18 cellular contexts compared by ENCODE assay signal in the genomic region with DNA sequence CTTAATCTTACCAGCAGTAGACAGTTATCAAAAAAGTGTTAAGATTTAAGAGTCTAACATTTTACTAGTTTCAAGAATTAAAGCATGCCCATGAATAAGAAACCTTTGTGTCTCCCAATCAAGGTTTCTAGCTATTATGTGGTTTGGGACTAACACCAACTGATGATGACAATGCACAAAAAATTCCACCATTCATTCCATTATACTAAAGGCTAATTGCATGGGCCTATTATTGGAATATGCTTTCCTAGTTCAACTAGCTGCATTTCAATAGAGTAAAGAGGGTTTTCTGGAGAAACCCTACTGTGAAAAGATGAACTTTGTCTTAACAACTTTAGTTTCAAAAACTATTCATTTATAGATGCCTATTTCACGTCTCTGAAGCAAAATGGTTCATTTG. TPM values are rescaled to one million over a fixed set of nuclear protein-coding genes. Genes with fewer than 3 reads are reported as not detected.
DNase-seq lines count a peak whose midpoint lies in the region; ATAC-seq and TF ChIP-seq lines count a peak whose summit lies in the region.
"Had no signal": no experiment of that assay in that cellular context is flagged by ENCODE, and none has a peak within 500 bp of the region (broad histone marks: within the 10 kb centered on the region; RNA-seq: fewer than 3 reads in every experiment).

No MANE protein-coding gene starts in this region.

- H3K36me3 Mint-ChIP-seq in CD4-positive, alpha-beta T cell (ENCODE audit: low read depth): peaks cover 83% of the 10 kb centered on the region
- H3K36me3 Mint-ChIP-seq in endodermal cell (ENCODE audit: low read depth) (peaks cover 52% of the 10 kb centered on the region), osteocyte (ENCODE audit: unreplicated experiment) (peaks cover 27% of the 10 kb centered on the region)

- peak overlapping the region; percentile 81 for H3K27ac Mint-ChIP-seq in CD4-positive, alpha-beta T cell
- H3K27ac Mint-ChIP-seq in endodermal cell (no peak overlapping the region), osteocyte (ENCODE audit: unreplicated experiment) (no peak overlapping the region)
- H3K27ac Mint-ChIP-seq: activated CD8-positive, alpha-beta T cell treated with anti-CD3 and anti-CD28 coated beads, Interleukin-2, amount 10 ng/mL, durations not matched to agents 7 days and 5 days had no signal

- WGBS in endodermal cell (ENCODE audit: insufficient coverage in 1 of 2, insufficient read length in 1 of 2), 2 experiments: 80 to 100% methylated on average over 1 of the region's 1 CpG

- H3K4me1 Mint-ChIP-seq in CD4-positive, alpha-beta T cell (ENCODE audit: low read depth): peaks cover 90% of the 10 kb centered on the region
- H3K4me1 Mint-ChIP-seq in endodermal cell (peaks cover 32% of the 10 kb centered on the region), osteocyte (ENCODE audit: unreplicated experiment) (peaks cover 24% of the 10 kb centered on the region)

- no peaks in the 10 kb centered on the region for H3K27me3 ChIP-seq in CD4-positive, alpha-beta T cell (ENCODE audit: control insufficient read depth, insufficient read depth, low read length)
- H3K27me3 ChIP-seq in endodermal cell (ENCODE audit: control insufficient read depth, insufficient read depth, low read length, poor library complexity, severe bottlenecking): no peaks in the 10 kb centered on the region
- H3K27me3 ChIP-seq: BLaER1, suprapubic skin had no signal

- ATAC-seq in CD4-positive, alpha-beta T cell (ENCODE audit: poor library complexity): no peak
- ATAC-seq in esophagus mucosa (no peak), GM21576 (IDR thresholded peaks at IDR 0.05; ENCODE audit: unreplicated experiment) (no peak)
- ATAC-seq: activated CD8-positive, alpha-beta T cell treated with anti-CD3 and anti-CD28 coated beads, Interleukin-2, amount 10 ng/mL, durations not matched to agents 7 days and 5 days; left colon had no signal

- no peak overlapping the region for H3K4me3 ChIP-seq in endodermal cell (ENCODE audit: low read length)
- H3K4me3 ChIP-seq: BLaER1, suprapubic skin had no signal

- H3K36me3 ChIP-seq in endodermal cell (ENCODE audit: control insufficient read depth, insufficient read depth, low read length): peaks cover 22% of the 10 kb centered on the region
- H3K36me3 ChIP-seq: suprapubic skin had no signal

- H3K27ac ChIP-seq in CD4-positive, alpha-beta T cell (ENCODE audit: low read depth, low read length): no peak overlapping the region
- peak overlapping the region; percentile 80 for H3K27ac ChIP-seq in endodermal cell (ENCODE audit: low read depth, low read length)
- H3K27ac ChIP-seq: BLaER1, HL-60, suprapubic skin had no signal

- H3K9me3 Mint-ChIP-seq in CD4-positive, alpha-beta T cell: peaks cover 5% of the 10 kb centered on the region
- H3K9me3 Mint-ChIP-seq in endodermal cell (no peaks in the 10 kb centered on the region), osteocyte (ENCODE audit: unreplicated experiment) (no peaks in the 10 kb centered on the region)

- DNase-seq in A172 (ENCODE audit: low spot score): peak; percentile 61
- no peak for DNase-seq in CD4-positive, alpha-beta T cell
- DNase-seq in OCI-M1 (lab: John Stamatoyannopoulos, UW): peak; percentile 17
- no peak for DNase-seq in endodermal cell
- DNase-seq in osteocyte (ENCODE audit: extremely low spot score, unreplicated experiment): no peak
- DNase-seq in middle frontal gyrus (ENCODE audit: extremely low spot score, low spot score): no peak
- DNase-seq: activated CD8-positive, alpha-beta T cell treated with anti-CD3 and anti-CD28 coated beads, Interleukin-2, amount 10 ng/mL, durations not matched to agents 7 days and 5 days; activated gamma-delta T cell treated with Interleukin-2 at 50 U/mL for 16 hours; Kasumi-1; left colon; retina; SHP77; T-helper 9 cell had no signal

- no peaks in the 10 kb centered on the region for H3K4me1 ChIP-seq in endodermal cell (ENCODE audit: control insufficient read depth, insufficient read depth, low read length)
- H3K4me1 ChIP-seq: suprapubic skin had no signal

- no peak for TF ChIP-seq CTCF in CD4-positive, alpha-beta T cell (IDR thresholded peaks at IDR 0.05)
- TF ChIP-seq CTCF in endodermal cell (conservative IDR thresholded peaks at IDR 0.05) (no peak), osteocyte (IDR thresholded peaks at IDR 0.05) (no peak)

- H3K4me3 Mint-ChIP-seq in CD4-positive, alpha-beta T cell: peak overlapping the region; percentile 9
- H3K4me3 Mint-ChIP-seq in endodermal cell: no peak overlapping the region
- no peak overlapping the region for H3K4me3 Mint-ChIP-seq in osteocyte (ENCODE audit: unreplicated experiment)
- H3K4me3 Mint-ChIP-seq: activated CD8-positive, alpha-beta T cell treated with anti-CD3 and anti-CD28 coated beads, Interleukin-2, amount 10 ng/mL, durations not matched to agents 7 days and 5 days had no signal

- no peak overlapping the region for H3K9ac ChIP-seq in endodermal cell (ENCODE audit: extremely low read depth, low read length, poor library complexity, severe bottlenecking)
- H3K9ac ChIP-seq: BLaER1 had no signal

- POLR2A ChIA-PET in CD4-positive, alpha-beta T cell (lab: Charles Lee): interaction anchor here (1.4 kb wide), 1 partner anchor 44 kb away, joined by 5 read pairs; no protein-coding TSS in a partner anchor

- intact Hi-C loops in CD4-positive, alpha-beta T cell (cut with DNase I, micrococcal nuclease): loop anchor here in 1 of 2 experiments (5.0 kb wide), 1 partner anchor 44 kb away; the partner anchor contains the start of gene UBE2H

- no peaks in the 10 kb centered on the region for H3K27me3 Mint-ChIP-seq in CD4-positive, alpha-beta T cell
- H3K27me3 Mint-ChIP-seq in endodermal cell (ENCODE audit: insufficient read depth) (no peaks in the 10 kb centered on the region), osteocyte (ENCODE audit: unreplicated experiment) (no peaks in the 10 kb centered on the region)

- CTCF ChIA-PET in CD4-positive, alpha-beta T cell (lab: Charles Lee): no interaction called here

- H3K9me3 ChIP-seq in CD4-positive, alpha-beta T cell (ENCODE audit: control insufficient read depth, low read length): no peaks in the 10 kb centered on the region
- H3K9me3 ChIP-seq in endodermal cell (ENCODE audit: control insufficient read depth, low read length): no peaks in the 10 kb centered on the region
- H3K9me3 ChIP-seq: suprapubic skin had no signal

RNA-seq across cellular contexts. Expression of gene UBE2H, which starts 44.6 kb away (rescaled TPM):
- 77.7 and 94.8 TPM in 2 replicates for total RNA-seq in A172 (2014; rRNA removed; shearing (Covaris generic))
- 10 to 100 TPM; 52.1 to 52.5 TPM for total RNA-seq in CD4-positive, alpha-beta T cell
- 10 to 100 TPM; 74.5 to 74.7 TPM for total RNA-seq in endodermal cell
- 69.7 TPM for polyA plus RNA-seq in endodermal cell (2013, experiment 1 of 2)
- 65.7 TPM for polyA plus RNA-seq in endodermal cell (2013, experiment 2 of 2)
- 98.3 TPM for total RNA-seq in esophagus mucosa
- 143 and 160 TPM in 2 replicates for total RNA-seq in osteocyte

Comparison
In these comparisons a context has a peak if more than half of its experiments do, and no peak if none do; other contexts are left out.
1. DNase-seq: peak in A172 (single experiment) and OCI-M1 (single experiment); none in CD4-positive, alpha-beta T cell (0 of 10), endodermal cell (single experiment), osteocyte (single experiment) and middle frontal gyrus (single experiment).